Comparison of ENCODE assay signal across 17 cellular contexts in the genomic region with DNA sequence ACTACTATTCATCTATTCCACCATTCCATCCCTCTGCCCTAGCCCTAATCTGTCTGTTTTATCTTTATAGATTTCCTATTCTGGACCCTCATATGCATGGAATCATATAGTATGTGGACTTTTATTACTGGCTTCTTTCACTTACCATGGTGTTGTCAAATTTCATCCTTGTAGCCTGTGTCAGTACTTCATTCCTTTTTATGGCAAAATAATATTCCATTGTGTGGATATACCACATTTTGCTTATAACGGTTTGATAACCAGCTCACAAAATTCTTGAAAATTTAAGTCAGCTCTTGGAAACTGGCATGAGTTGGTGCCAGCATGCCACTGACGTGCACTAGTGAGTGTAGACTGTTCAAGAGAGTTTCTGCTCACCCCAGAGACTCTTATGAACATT. TPM values are rescaled to one million over a fixed set of nuclear protein-coding genes. Genes with fewer than 3 reads are reported as not detected.
A peak's percentile ranks its signal among the peaks of the same experiment; 100 is the strongest.
DNase-seq lines count a peak whose midpoint lies in the region; ATAC-seq and TF ChIP-seq lines count a peak whose summit lies in the region.
"Had no signal": no experiment of that assay in that cellular context is flagged by ENCODE, and none has a peak within 500 bp of the region (broad histone marks: within the 10 kb centered on the region; RNA-seq: fewer than 3 reads in every experiment).

No MANE protein-coding gene starts in this region.

- no peak overlapping the region for H2BK120ac ChIP-seq in mesenchymal stem cell (ENCODE audit: low read depth, low read length)

- TF ChIP-seq EP300 in SK-N-SH (IDR thresholded peaks at IDR 0.05; ENCODE audit: borderline replicate concordance in 1 of 2, low read depth in 1 of 2, low read length in 1 of 2): no peak

- no peak for ATAC-seq in SK-N-SH treated with all-trans-retinoic acid at 6 μM for 48 hours
- ATAC-seq: A549 had no signal

- H3K18ac ChIP-seq in mesenchymal stem cell (ENCODE audit: low read depth in 1 of 2, low read length in 2 of 2): no peak overlapping the region

- H2BK5ac ChIP-seq in mesenchymal stem cell (ENCODE audit: low read depth, low read length, poor library complexity, severe bottlenecking): no peak overlapping the region

- no peak overlapping the region for H4K91ac ChIP-seq in mesenchymal stem cell (ENCODE audit: low read length)

- H4K8ac ChIP-seq in mesenchymal stem cell (ENCODE audit: low read length): no peak overlapping the region

- no peak overlapping the region for H3K27ac ChIP-seq in SK-N-SH (ENCODE audit: low read depth in 2 of 2, low read length in 1 of 2)
- peak overlapping the region; percentile 98 for H3K27ac ChIP-seq in SK-N-MC
- no peak overlapping the region for H3K27ac ChIP-seq in mesenchymal stem cell (ENCODE audit: low read length, poor library complexity, severe bottlenecking)
- peak overlapping the region; percentile 59 for H3K27ac ChIP-seq in vagina
- H3K27ac ChIP-seq in effector memory CD4-positive, alpha-beta T cell (ENCODE audit: insufficient read depth, low read length, poor library complexity, severe bottlenecking): no peak overlapping the region
- H3K27ac ChIP-seq: 22Rv1, A549, C4-2B had no signal

- 0 out of 2 replicates have a peak, but pooled peaks cover 3% of the 10 kb centered on the region for H3K9me3 ChIP-seq in SK-N-SH
- H3K9me3 ChIP-seq in SK-N-MC (ENCODE audit: low read depth, low read length): peaks cover 4% of the 10 kb centered on the region; the same call in 1 of the 2 replicates
- H3K9me3 ChIP-seq in mesenchymal stem cell (ENCODE audit: control insufficient read depth, low read length): peaks cover 4% of the 10 kb centered on the region
- no peaks in the 10 kb centered on the region for H3K9me3 ChIP-seq in vagina
- H3K9me3 ChIP-seq in effector memory CD4-positive, alpha-beta T cell (ENCODE audit: control insufficient read depth, low read length): no peaks in the 10 kb centered on the region
- H3K9me3 ChIP-seq: A549, HAP-1 had no signal

- H2BK15ac ChIP-seq in mesenchymal stem cell (ENCODE audit: low read depth, poor library complexity, severe bottlenecking): no peak overlapping the region

- H3K27me3 ChIP-seq in SK-N-SH (ENCODE audit: insufficient read depth) (no peaks in the 10 kb centered on the region), mesenchymal stem cell (ENCODE audit: control insufficient read depth in 1 of 2, insufficient read depth in 1 of 2, low read length in 2 of 2) (no peaks in the 10 kb centered on the region), vagina (no peaks in the 10 kb centered on the region)
- no peaks in the 10 kb centered on the region for H3K27me3 ChIP-seq in effector memory CD4-positive, alpha-beta T cell (replicated peaks; ENCODE audit: control insufficient read depth, insufficient read depth, low read length, poor library complexity, severe bottlenecking)

- H3K4me2 ChIP-seq in SK-N-SH (no peak overlapping the region), mesenchymal stem cell (ENCODE audit: low read length, poor library complexity, severe bottlenecking) (no peak overlapping the region)
- H3K4me2 ChIP-seq: A549 had no signal

- no peaks in the 10 kb centered on the region for H3K9me2 ChIP-seq in SK-N-SH

- CTCF ChIA-PET in SK-N-SH (lab: Yijun Ruan, JAX): no interaction called here

- H4K20me1 ChIP-seq in SK-N-SH (ENCODE audit: insufficient read depth): no peaks in the 10 kb centered on the region

- peaks cover 29% of the 10 kb centered on the region for H3K79me2 ChIP-seq in SK-N-SH (ENCODE audit: insufficient read depth)

- H3K9ac ChIP-seq in SK-N-SH (no peak overlapping the region), SK-N-MC (ENCODE audit: insufficient read length) (peak overlapping the region; percentile 47), mesenchymal stem cell (ENCODE audit: low read length) (peak overlapping the region; percentile 47)
- H3K9ac ChIP-seq: GM23248 had no signal

- no peak for TF ChIP-seq RAD21 in SK-N-SH (IDR thresholded peaks at IDR 0.05; ENCODE audit: low read length)

- no peak for DNase-seq in SK-N-SH
- DNase-seq in SK-N-MC (ENCODE audit: low read depth, low spot score): no peak
- DNase-seq in mesenchymal stem cell: no peak
- no peak for DNase-seq in vagina (ENCODE audit: extremely low spot score in 2 of 2)
- DNase-seq in stimulated activated CD4-positive, alpha-beta T cell treated with anti-CD3 and anti-CD28 coated beads, Interleukin-2, amount 100 ng/mL, for 24 hours: no peak
- DNase-seq in effector memory CD4-positive, alpha-beta T cell: no peak
- DNase-seq: AML-193; CD4-positive, alpha-beta T cell; DMS153; DMS79; GDM1; GM23248 had no signal

- H2AK5ac ChIP-seq in mesenchymal stem cell (ENCODE audit: low read length, severe bottlenecking): no peak overlapping the region

- H2BK12ac ChIP-seq in mesenchymal stem cell (ENCODE audit: low read length in 2 of 2): no peak overlapping the region

- H2AFZ ChIP-seq in SK-N-SH (ENCODE audit: low read depth) (no peak overlapping the region), mesenchymal stem cell (ENCODE audit: low read depth, low read length) (no peak overlapping the region)
- H2AFZ ChIP-seq: GM23248 had no signal

- peaks cover 28% of the 10 kb centered on the region for H3K79me1 ChIP-seq in mesenchymal stem cell (replicated peaks; ENCODE audit: low read length, poor library complexity, severe bottlenecking)

- H3F3A ChIP-seq in SK-N-SH (replicated peaks; ENCODE audit: insufficient read depth): peaks cover 6% of the 10 kb centered on the region

- no peak overlapping the region for H3K23ac ChIP-seq in mesenchymal stem cell (ENCODE audit: low read length in 2 of 2)

- intact Hi-C loops in vagina (cut with DNase I): no loop called here

- H3K4me3 ChIP-seq in SK-N-SH (ENCODE audit: low read depth in 2 of 2, low read length in 1 of 2) (no peak overlapping the region), SK-N-MC (no peak overlapping the region), mesenchymal stem cell (ENCODE audit: insufficient read depth in 1 of 2, low read depth in 1 of 2, low read length in 2 of 2) (no peak overlapping the region), vagina (no peak overlapping the region)
- no peak overlapping the region for H3K4me3 ChIP-seq in effector memory CD4-positive, alpha-beta T cell (ENCODE audit: insufficient read depth, low read depth, low read length, poor library complexity, severe bottlenecking)
- H3K4me3 ChIP-seq: A549, GM23248, HAP-1 had no signal

- no peak for TF ChIP-seq CTCF in SK-N-SH (IDR thresholded peaks at IDR 0.05)
- no peak for TF ChIP-seq CTCF in vagina (IDR thresholded peaks at IDR 0.05)

- H3K4ac ChIP-seq in mesenchymal stem cell (ENCODE audit: low read depth in 1 of 2, low read length in 2 of 2): no peak overlapping the region

- 94% methylated on average over 2 of the region's 2 CpGs for WGBS in SK-N-SH (ENCODE audit: low lambda C conversion rate)
- WGBS in mesenchymal stem cell: 97% methylated on average over 2 of the region's 2 CpGs

- H3K4me1 ChIP-seq in SK-N-SH (ENCODE audit: control insufficient read depth in 1 of 2, insufficient read depth in 2 of 2, low read depth in 1 of 2, low read length in 1 of 2) (no peaks in the 10 kb centered on the region; a peak in 1 of 4 replicates), mesenchymal stem cell (ENCODE audit: control insufficient read depth, insufficient read depth, low read depth, low read length) (peaks cover 5% of the 10 kb centered on the region), vagina (peaks cover 7% of the 10 kb centered on the region)
- no peaks in the 10 kb centered on the region for H3K4me1 ChIP-seq in effector memory CD4-positive, alpha-beta T cell (ENCODE audit: control insufficient read depth, insufficient read depth, low read length, poor library complexity, severe bottlenecking)
- H3K4me1 ChIP-seq: HAP-1 had no signal

- H3K14ac ChIP-seq in mesenchymal stem cell (ENCODE audit: low read length in 2 of 2): no peak overlapping the region

- H3K36me3 ChIP-seq in SK-N-SH (replicated peaks in 1 of 2; ENCODE audit: control insufficient read depth in 1 of 2, insufficient read depth in 2 of 2, low read length in 1 of 2) (peaks cover 56 to 71% of the 10 kb centered on the region in 2 experiments), SK-N-MC (ENCODE audit: insufficient read depth, low read length) (peaks cover 81% of the 10 kb centered on the region), mesenchymal stem cell (ENCODE audit: control insufficient read depth in 1 of 2, insufficient read depth in 2 of 2, low read depth in 1 of 2, low read length in 2 of 2) (peaks cover 17 to 76% of the 10 kb centered on the region in 2 experiments), vagina (peaks cover 0 to 25% of the 10 kb centered on the region in 2 donors)
- peaks cover 54% of the 10 kb centered on the region for H3K36me3 ChIP-seq in effector memory CD4-positive, alpha-beta T cell (ENCODE audit: control insufficient read depth, insufficient read depth, low read length)

- POLR2A ChIA-PET in SK-N-SH (lab: Yijun Ruan, JAX): no interaction called here

- no peak for TF ChIP-seq POLR2A in vagina (IDR thresholded peaks at IDR 0.05)

TF ChIP-seq in SK-N-SH treated with all-trans-retinoic acid at 6 μM for 48 hours, 23 proteins besides CTCF, POLR2A, EP300 and RAD21 (continues in another document):
- peak; percentile 97 for TF ChIP-seq ZNF8 (CRISPR knock-in tag; IDR thresholded peaks at IDR 0.05)

TF ChIP-seq in SK-N-SH, 30 proteins besides CTCF, POLR2A, EP300 and RAD21 (continues in another document):
- no peak for TF ChIP-seq TAF1 (IDR thresholded peaks at IDR 0.05; ENCODE audit: borderline replicate concordance, low read depth, low read length)
- no peak for TF ChIP-seq TEAD4 (IDR thresholded peaks at IDR 0.05; ENCODE audit: borderline replicate concordance, insufficient read depth)
- no peak for TF ChIP-seq TCF12 (IDR thresholded peaks at IDR 0.05)
- TF ChIP-seq, protein P1, sequence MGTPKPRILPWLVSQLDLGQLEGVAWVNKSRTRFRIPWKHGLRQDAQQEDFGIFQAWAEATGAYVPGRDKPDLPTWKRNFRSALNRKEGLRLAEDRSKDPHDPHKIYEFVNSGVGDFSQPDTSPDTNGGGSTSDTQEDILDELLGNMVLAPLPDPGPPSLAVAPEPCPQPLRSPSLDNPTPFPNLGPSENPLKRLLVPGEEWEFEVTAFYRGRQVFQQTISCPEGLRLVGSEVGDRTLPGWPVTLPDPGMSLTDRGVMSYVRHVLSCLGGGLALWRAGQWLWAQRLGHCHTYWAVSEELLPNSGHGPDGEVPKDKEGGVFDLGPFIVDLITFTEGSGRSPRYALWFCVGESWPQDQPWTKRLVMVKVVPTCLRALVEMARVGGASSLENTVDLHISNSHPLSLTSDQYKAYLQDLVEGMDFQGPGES (IDR thresholded peaks at IDR 0.05; ENCODE audit: low read depth, low read length): no peak
- TF ChIP-seq RCOR1 (IDR thresholded peaks at IDR 0.05; ENCODE audit: low read length): no peak
- no peak for TF ChIP-seq YY1 (IDR thresholded peaks at IDR 0.05; ENCODE audit: low read depth)
- no peak for TF ChIP-seq CHD2 (IDR thresholded peaks at IDR 0.05; ENCODE audit: low read length, partially characterized antibody)

RNA-seq across cellular contexts. Expression of a gene that starts 30.3 kb away (rescaled TPM):
- polyA plus RNA-seq in SK-N-SH (2012; rRNA removed): 112 and 213 TPM in 2 replicates
- 61.2 and 111 TPM in 2 replicates for polyA plus RNA-seq in SK-N-SH (2012; cell fraction: cytosol; rRNA removed)
- 352 and 390 TPM in 2 replicates for polyA plus RNA-seq in SK-N-SH (2012; cell fraction: nucleus; rRNA removed)
- polyA plus RNA-seq in mesenchymal stem cell (2013, experiment 1 of 2): 173 TPM
- polyA plus RNA-seq in mesenchymal stem cell (2013, experiment 2 of 2): 168 TPM
- 89.4 TPM for total RNA-seq in vagina

Comparison
In these comparisons a context has a peak if more than half of its experiments do, and no peak if none do; other contexts are left out.
1. H3K27ac ChIP-seq: peak in SK-N-MC (single experiment) and vagina (single experiment); none in SK-N-SH (0 of 2), mesenchymal stem cell (single experiment) and effector memory CD4-positive, alpha-beta T cell (single experiment).